Comparison of ENCODE assay signal across 18 cellular contexts in genomic region chr3:143979041-143979440, GRCh38.
"Had no signal": no experiment of that assay in that cellular context is flagged by ENCODE, and none has a peak within 500 bp of the region (broad histone marks: within the 10 kb centered on the region; RNA-seq: fewer than 3 reads in every experiment).

No MANE protein-coding gene starts in this region.

- ATAC-seq: activated T-cell treated with anti-CD3 and anti-CD28 coated beads, Interleukin-2, amount 50 U/mL, for 4 hours; effector memory CD8-positive, alpha-beta T cell; lower lobe of right lung; sciatic nerve; SK-N-SH treated with all-trans-retinoic acid at 6 μM for 48 hours; stimulated activated naive CD8-positive, alpha-beta T cell treated with anti-CD3 and anti-CD28 coated beads, Interleukin-15, Interleukin-2, amounts not matched to agents 100 U/mL and 50 U/mL, for 24 hours had no signal

- H3K36me3 ChIP-seq: brain microvascular endothelial cell, lower lobe of right lung, ovary, suprapubic skin had no signal

- H3K27ac ChIP-seq: brain microvascular endothelial cell, lower lobe of right lung, ovary, suprapubic skin had no signal

- H3K27me3 ChIP-seq: brain microvascular endothelial cell, ovary, suprapubic skin had no signal

- DNase-seq: activated CD4-positive, alpha-beta T cell treated with anti-CD3 and anti-CD28 coated beads, Interleukin-2, amount 50 U/mL, for 1 hour; activated CD4-positive, CD25-positive, alpha-beta regulatory T cell treated with anti-CD3 and anti-CD28 coated beads, Interleukin-2, amount 50 U/mL, for 72 hours; activated CD8-positive, alpha-beta memory T cell treated with anti-CD3 and anti-CD28 coated beads, Interleukin-2, amount 50 U/mL, for 4 hours; activated naive CD4-positive, alpha-beta T cell treated with anti-CD3 and anti-CD28 coated beads for 36 hours; activated T-cell treated with anti-CD3 and anti-CD28 coated beads, Interleukin-2, amount 50 U/mL, for 4 hours; brain microvascular endothelial cell; effector memory CD8-positive, alpha-beta T cell; foreskin fibroblast; hypothalamus; islet precursor cell; lower lobe of right lung; ovary; stimulated activated CD4-positive, alpha-beta T cell treated with anti-CD3 and anti-CD28 coated beads, Interleukin-12 subunit alpha, Interleukin-12 subunit beta, amount 100 ng/mL, for 4 hours; stimulated activated CD4-positive, alpha-beta T cell treated with anti-CD3 and anti-CD28 coated beads, Interleukin-1b, Interleukin-23, amount 100 ng/mL, for 48 hours; stimulated activated naive CD8-positive, alpha-beta T cell treated with anti-CD3 and anti-CD28 coated beads, Interleukin-15, Interleukin-2, amounts not matched to agents 100 U/mL and 50 U/mL, for 24 hours had no signal

- H3K9me3 ChIP-seq: lower lobe of right lung, ovary, suprapubic skin had no signal

- H3K4me3 ChIP-seq: lower lobe of right lung, ovary, suprapubic skin had no signal
